15 cellular contexts compared by ENCODE assay signal in genomic region chr3:100024520-100025303, GRCh38.
DNase-seq lines count a peak whose midpoint lies in the region; ATAC-seq and TF ChIP-seq lines count a peak whose summit lies in the region.
"Had no signal": no experiment of that assay in that cellular context is flagged by ENCODE, and none has a peak within 500 bp of the region (broad histone marks: within the 10 kb centered on the region; RNA-seq: fewer than 3 reads in every experiment).

No MANE protein-coding gene starts in this region.

- TF ChIP-seq EP300 in gastroesophageal sphincter (IDR thresholded peaks at IDR 0.05) = no peak

- H3K27me3 ChIP-seq in adrenal gland = no peaks in the 10 kb centered on the region
- no peaks in the 10 kb centered on the region for H3K27me3 ChIP-seq in gastroesophageal sphincter
- no peaks in the 10 kb centered on the region for H3K27me3 ChIP-seq in mucosa of stomach (ENCODE audit: control insufficient read depth, insufficient read depth, low read length)
- H3K27me3 ChIP-seq in aorta (ENCODE audit: control insufficient read depth in 1 of 2, insufficient read depth in 2 of 2, low read length in 1 of 2) = no peaks in the 10 kb centered on the region

- ATAC-seq in gastroesophageal sphincter (no peak), aorta (ENCODE audit: low FRiP score) (no peak)
- no peak for ATAC-seq in stimulated activated naive CD8-positive, alpha-beta T cell treated with anti-CD3 and anti-CD28 coated beads, Interleukin-15, Interleukin-2, amounts not matched to agents 100 U/mL and 50 U/mL, for 24 hours

- 33 to 42% (median 39%) methylated on average over 7 of the region's 7 CpGs for WGBS in adrenal gland, 4 donors
- 28% methylated on average over 7 of the region's 7 CpGs for WGBS in gastroesophageal sphincter (ENCODE audit: low coverage in 1 of 2), 2 donors
- WGBS in aorta, 2 donors = 3% methylated on average over 7 of the region's 7 CpGs

- H3K27ac ChIP-seq in adrenal gland (peak overlapping the region in 4 of 5 donors; percentile 25 to 65 (median 47)), gastroesophageal sphincter (peak overlapping the region; percentile 55 to 76 (median 69)), aorta (ENCODE audit: low read depth in 1 of 2, low read length in 2 of 2) (peak overlapping the region; percentile 68 to 88)

- intact Hi-C loops in adrenal gland (cut with DNase I) (no loop called here), aorta (cut with DNase I) (no loop called here)

- H3K36me3 ChIP-seq in adrenal gland (replicated peaks in 1 of 2) (no peaks in the 10 kb centered on the region), gastroesophageal sphincter (no peaks in the 10 kb centered on the region), mucosa of stomach (ENCODE audit: control insufficient read depth, insufficient read depth, low read length) (no peaks in the 10 kb centered on the region), aorta (ENCODE audit: control insufficient read depth in 1 of 2, insufficient read depth in 2 of 2, low read length in 1 of 2) (peaks cover 0 to 2% of the 10 kb centered on the region in 2 donors)

- DNase-seq in adrenal gland (no peak), aorta (no peak), AML-193 (lab: John Stamatoyannopoulos, UW) (no peak), NAMALWA (ENCODE audit: low spot score) (no peak)
- DNase-seq in stimulated activated naive CD8-positive, alpha-beta T cell treated with anti-CD3 and anti-CD28 coated beads, Interleukin-15, Interleukin-2, amounts not matched to agents 100 U/mL and 50 U/mL, for 24 hours = no peak
- DNase-seq: activated CD4-positive, CD25-positive, alpha-beta regulatory T cell treated with anti-CD3 and anti-CD28 coated beads, Interleukin-2, amount 50 U/mL, for 72 hours; activated naive CD4-positive, alpha-beta T cell treated with anti-CD3 and anti-CD28 coated beads, Interleukin-2, amount 10 ng/mL, durations not matched to agents 7 days and 5 days; CD4-positive, alpha-beta T cell; hippocampal formation; NCI-H2029; NCI-H526 treated with DMSO at 0.1 percent for 48 hours; occipital lobe; RPMI8226 had no signal

- H3K4me1 ChIP-seq in adrenal gland (replicated peaks in 1 of 2) = peaks cover 14 to 44% of the 10 kb centered on the region in 2 donors
- H3K4me1 ChIP-seq in gastroesophageal sphincter = peaks cover 3 to 64% (median 16%) of the 10 kb centered on the region in 3 donors
- peaks cover 30% of the 10 kb centered on the region for H3K4me1 ChIP-seq in mucosa of stomach (ENCODE audit: control insufficient read depth, insufficient read depth, low read length)
- peaks cover 3 to 5% of the 10 kb centered on the region in 2 donors for H3K4me1 ChIP-seq in aorta (ENCODE audit: control insufficient read depth in 1 of 2, insufficient read depth in 2 of 2, low read length in 2 of 2)

- TF ChIP-seq POLR2A in adrenal gland (IDR thresholded peaks at IDR 0.05) = no peak
- TF ChIP-seq POLR2A in gastroesophageal sphincter (IDR thresholded peaks at IDR 0.05) = no peak

- H3K9ac ChIP-seq in mucosa of stomach (ENCODE audit: low read length) = peak overlapping the region; percentile 54

- H3K4me3 ChIP-seq in adrenal gland (no peak overlapping the region), gastroesophageal sphincter (no peak overlapping the region), mucosa of stomach (ENCODE audit: low read length) (no peak overlapping the region), aorta (ENCODE audit: low read length in 2 of 2) (no peak overlapping the region)

- TF ChIP-seq CTCF in adrenal gland (IDR thresholded peaks at IDR 0.05) (no peak), gastroesophageal sphincter (IDR thresholded peaks at IDR 0.05) (no peak)

- H3K9me3 ChIP-seq in adrenal gland (replicated peaks in 1 of 3) (no peaks in the 10 kb centered on the region), gastroesophageal sphincter (no peaks in the 10 kb centered on the region), mucosa of stomach (ENCODE audit: control insufficient read depth, low read length) (no peaks in the 10 kb centered on the region), aorta (ENCODE audit: control insufficient read depth, low read length) (no peaks in the 10 kb centered on the region)
